In the genomic region with DNA sequence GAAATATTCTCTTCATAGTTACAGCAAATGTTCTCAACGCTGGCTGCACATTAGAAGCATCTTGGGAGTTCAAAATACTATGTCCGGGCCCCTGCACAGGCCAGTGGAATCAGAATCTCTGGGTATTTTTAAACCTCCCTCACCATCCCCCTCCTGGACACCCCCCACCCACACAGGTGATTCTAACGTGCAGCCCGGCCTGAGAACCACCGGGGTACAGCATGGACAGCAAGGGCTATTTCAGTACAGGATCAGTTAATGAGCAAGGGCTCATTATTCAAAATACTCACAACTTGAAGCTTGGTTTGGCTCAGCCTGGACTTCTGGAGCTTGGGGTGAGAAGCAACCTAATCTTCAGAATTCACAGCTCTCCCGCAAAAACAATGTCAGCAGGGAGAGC, we compare ENCODE assay signal across 26 cellular contexts. TPM values are rescaled to one million over a fixed set of nuclear protein-coding genes. Genes with fewer than 3 reads are reported as not detected.
DNase-seq lines count a peak whose midpoint lies in the region; ATAC-seq and TF ChIP-seq lines count a peak whose summit lies in the region.
"Had no signal": no experiment of that assay in that cellular context is flagged by ENCODE, and none has a peak within 500 bp of the region (broad histone marks: within the 10 kb centered on the region; RNA-seq: fewer than 3 reads in every experiment).

No MANE protein-coding gene starts in this region.

- no peak overlapping the region for H3K27ac ChIP-seq in upper lobe of right lung
- H3K27ac ChIP-seq: C4-2B, right lobe of liver, tibial nerve had no signal

- H3K27ac Mint-ChIP-seq in glutamatergic neuron (ENCODE audit: unreplicated experiment), result peak overlapping the region; percentile 28
- H3K27ac Mint-ChIP-seq: activated naive CD4-positive, alpha-beta T cell treated with anti-CD3 and anti-CD28 coated beads, Interleukin-2, amount 50 U/mL, for 24 hours; endodermal cell; IgD-negative memory B cell had no signal

- intact Hi-C loops in upper lobe of right lung (cut with DNase I) (no loop called here), mucosa of descending colon (cut with DNase I, micrococcal nuclease) (no loop called here)

- H3K9me3 ChIP-seq in upper lobe of right lung (no peaks in the 10 kb centered on the region), mucosa of descending colon (no peaks in the 10 kb centered on the region)
- H3K9me3 ChIP-seq: gastroesophageal sphincter, right lobe of liver, SK-N-SH, tibial nerve had no signal

- H3K27me3 ChIP-seq in upper lobe of right lung, result no peaks in the 10 kb centered on the region
- H3K27me3 ChIP-seq: gastroesophageal sphincter, right lobe of liver, tibial nerve had no signal

- H3K9me3 Mint-ChIP-seq in glutamatergic neuron (ENCODE audit: unreplicated experiment), result peaks cover 8% of the 10 kb centered on the region
- H3K9me3 Mint-ChIP-seq: activated naive CD4-positive, alpha-beta T cell treated with anti-CD3 and anti-CD28 coated beads, Interleukin-2, amount 50 U/mL, for 24 hours; endodermal cell; IgD-negative memory B cell; neural crest cell had no signal

- peak; percentile 45 for DNase-seq in GM10266 (ENCODE audit: extremely low spot score)
- DNase-seq in GM20000 (ENCODE audit: low spot score), result peak; percentile 50
- DNase-seq in glutamatergic neuron, result no peak
- DNase-seq in dermis blood vessel endothelial cell, result no peak
- no peak for DNase-seq in upper lobe of right lung
- DNase-seq in mucosa of descending colon, result no peak
- DNase-seq: activated CD4-positive, alpha-beta T cell treated with anti-CD3 and anti-CD28 coated beads for 4 hours; cortex of kidney; endodermal cell; kidney; NCI-H1105; NCI-H2029; NCI-H2227 treated with DMSO at 0.1 percent for 48 hours; NCI-H748 treated with DMSO at 0.1 percent for 48 hours; right lobe of liver; SK-N-SH; T-helper 2 cell had no signal

- H3K27me3 Mint-ChIP-seq in glutamatergic neuron (ENCODE audit: unreplicated experiment), result peaks cover 6% of the 10 kb centered on the region
- H3K27me3 Mint-ChIP-seq: activated naive CD4-positive, alpha-beta T cell treated with anti-CD3 and anti-CD28 coated beads, Interleukin-2, amount 50 U/mL, for 24 hours; IgD-negative memory B cell had no signal

- ATAC-seq in HG02885 (IDR thresholded peaks at IDR 0.05; ENCODE audit: poor library complexity, unreplicated experiment), result peak; percentile 53
- no peak for ATAC-seq in upper lobe of right lung
- ATAC-seq in SK-N-SH treated with all-trans-retinoic acid at 6 μM for 48 hours, result no peak
- ATAC-seq in mucosa of descending colon, result no peak
- ATAC-seq: HCT116, right lobe of liver had no signal

- H3K36me3 ChIP-seq in upper lobe of right lung (peaks cover 10% of the 10 kb centered on the region), mucosa of descending colon (ENCODE audit: low read depth) (no peaks in the 10 kb centered on the region)
- H3K36me3 ChIP-seq: right lobe of liver had no signal

- peaks cover 18% of the 10 kb centered on the region for H3K4me1 ChIP-seq in upper lobe of right lung
- H3K4me1 ChIP-seq in mucosa of descending colon (ENCODE audit: low read depth), result peaks cover 4% of the 10 kb centered on the region

- TF ChIP-seq CTCF in GM10266 (IDR thresholded peaks at IDR 0.05; ENCODE audit: control insufficient read depth, insufficient read depth, low read depth, missing control alignments) (no peak), GM20000 (IDR thresholded peaks at IDR 0.05; ENCODE audit: extremely low read depth, missing control alignments) (no peak), glutamatergic neuron (IDR thresholded peaks at IDR 0.05; ENCODE audit: partially characterized antibody, unreplicated experiment) (no peak), upper lobe of right lung (IDR thresholded peaks at IDR 0.05) (no peak), mucosa of descending colon (IDR thresholded peaks at IDR 0.05) (no peak)

- H3K4me3 ChIP-seq in upper lobe of right lung, result no peak overlapping the region
- H3K4me3 ChIP-seq in mucosa of descending colon, result no peak overlapping the region
- H3K4me3 ChIP-seq: gastroesophageal sphincter, right lobe of liver, tibial nerve had no signal

- peaks cover 27% of the 10 kb centered on the region for H3K4me1 Mint-ChIP-seq in glutamatergic neuron (ENCODE audit: low read depth, unreplicated experiment)
- H3K4me1 Mint-ChIP-seq: activated naive CD4-positive, alpha-beta T cell treated with anti-CD3 and anti-CD28 coated beads, Interleukin-2, amount 50 U/mL, for 24 hours; neural crest cell had no signal

- H3K4me3 Mint-ChIP-seq in glutamatergic neuron (ENCODE audit: unreplicated experiment), result no peak overlapping the region
- H3K4me3 Mint-ChIP-seq: activated naive CD4-positive, alpha-beta T cell treated with anti-CD3 and anti-CD28 coated beads, Interleukin-2, amount 50 U/mL, for 24 hours; endodermal cell; neural crest cell had no signal

- H3K36me3 Mint-ChIP-seq in glutamatergic neuron (ENCODE audit: unreplicated experiment), result peaks cover 7% of the 10 kb centered on the region

TF ChIP-seq in SK-N-SH treated with all-trans-retinoic acid at 6 μM for 48 hours, 23 proteins besides CTCF, POLR2A, EP300 and RAD21:
- TF ChIP-seq GLIS3 (CRISPR knock-in tag; IDR thresholded peaks at IDR 0.05) (no peak), ZNF70 (CRISPR knock-in tag; IDR thresholded peaks at IDR 0.05) (no peak)

RNA-seq across cellular contexts. Expression of gene INO80C, which starts 31.4 kb away (rescaled TPM):
- total RNA-seq in glutamatergic neuron (ENCODE audit: unreplicated experiment), result 38.7 TPM
- total RNA-seq in dermis blood vessel endothelial cell, result 8.7 and 9.3 TPM in 2 replicates
- 34.6 TPM for total RNA-seq in upper lobe of right lung
- total RNA-seq in mucosa of descending colon, result 10 to 100 TPM; 28.0 to 46.7 (median 32.2) TPM

Comparison
In these comparisons a context has a peak if more than half of its experiments do, and no peak if none do; other contexts are left out.
1. DNase-seq: peak in GM10266 (single experiment) and GM20000 (single experiment); none in glutamatergic neuron (single experiment), dermis blood vessel endothelial cell (single experiment), upper lobe of right lung (single experiment) and mucosa of descending colon (0 of 3).